ENCODE assay signal across 21 cellular contexts in the genomic region with DNA sequence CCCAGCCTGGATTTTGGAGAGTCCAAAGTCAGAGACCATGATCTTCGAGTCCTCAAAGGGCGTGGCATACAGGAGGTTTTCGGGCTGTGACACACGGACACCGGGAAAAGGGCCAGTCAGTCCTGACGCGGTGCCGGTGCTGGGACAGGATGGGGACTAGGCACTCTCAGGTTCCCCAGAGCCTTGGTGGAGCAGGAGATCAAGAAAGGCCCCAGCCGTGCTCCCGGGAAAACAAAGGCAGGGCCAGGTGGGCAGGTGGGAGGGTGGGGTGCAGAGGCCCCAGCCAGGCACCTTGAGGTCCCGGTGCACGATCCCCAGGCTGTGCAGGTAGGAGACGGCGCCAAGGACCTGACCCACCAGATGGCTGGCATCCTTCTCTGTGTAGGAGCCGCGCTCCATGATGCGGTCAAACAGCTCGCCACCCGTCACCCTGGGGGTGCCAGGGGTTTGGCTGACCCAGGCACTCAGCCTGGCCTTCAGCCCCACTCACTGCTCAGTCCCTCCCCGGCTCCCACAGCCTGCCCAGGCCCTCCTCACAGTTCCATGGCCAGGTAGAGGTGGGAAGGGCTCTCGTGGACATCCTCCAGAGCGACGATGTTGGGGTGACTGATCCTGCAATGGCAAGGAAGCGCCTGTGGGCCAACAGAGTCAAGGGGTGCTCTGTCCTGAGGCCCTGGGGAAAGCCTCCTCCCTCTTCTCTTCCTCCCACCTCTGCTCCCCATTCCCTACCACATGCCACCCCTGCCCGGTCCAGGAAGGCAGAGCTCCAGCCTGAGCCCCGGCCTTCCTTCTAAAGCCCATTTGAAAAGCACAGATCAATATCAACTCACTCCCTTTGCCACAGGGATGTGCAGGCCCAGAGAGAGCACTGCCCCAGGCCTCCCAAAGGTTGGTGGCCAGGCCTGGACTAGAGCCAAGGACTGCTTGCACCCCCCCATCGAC. TPM values are rescaled to one million over a fixed set of nuclear protein-coding genes. Genes with fewer than 3 reads are reported as not detected.
A peak's percentile ranks its signal among the peaks of the same experiment; 100 is the strongest.
DNase-seq lines count a peak whose midpoint lies in the region; ATAC-seq and TF ChIP-seq lines count a peak whose summit lies in the region.
"Had no signal": no experiment of that assay in that cellular context is flagged by ENCODE, and none has a peak within 500 bp of the region (broad histone marks: within the 10 kb centered on the region; RNA-seq: fewer than 3 reads in every experiment).

No MANE protein-coding gene starts in this region.

- 87% methylated on average over 22 of the region's 27 CpGs for WGBS in esophagus muscularis mucosa
- no CpG with 5 or more reads among the region's 27 CpGs for WGBS in neuronal stem cell (ENCODE audit: extremely low coverage in 2 of 2, insufficient read length in 2 of 2, insufficient replicate concordance in 1 of 2), 2 donors
- 86% methylated on average over 17 of the region's 27 CpGs for WGBS in smooth muscle cell (ENCODE audit: low lambda C conversion rate)

- H3K36me3 ChIP-seq in esophagus muscularis mucosa (no peaks in the 10 kb centered on the region), neuronal stem cell (replicated peaks in 1 of 2; ENCODE audit: control insufficient read depth in 2 of 2, insufficient read depth in 2 of 2, low read length in 2 of 2) (no peaks in the 10 kb centered on the region), stomach smooth muscle (ENCODE audit: control insufficient read depth in 2 of 2, insufficient read depth in 2 of 2, low read length in 2 of 2) (no peaks in the 10 kb centered on the region), smooth muscle cell (ENCODE audit: low read depth) (no peaks in the 10 kb centered on the region)

- H3K9me3 Mint-ChIP-seq in activated T-helper 17 cell treated with anti-CD3 and anti-CD28 coated beads, Interleukin-2, amount 50 U/mL, for 72 hours = no peaks in the 10 kb centered on the region
- H3K9me3 Mint-ChIP-seq: IgD-negative memory B cell had no signal

- H3K4me2 ChIP-seq in neuronal stem cell (ENCODE audit: insufficient read depth, low read length, poor library complexity, severe bottlenecking) (no peak overlapping the region), smooth muscle cell (no peak overlapping the region)

- H3K27ac Mint-ChIP-seq in activated T-helper 17 cell treated with anti-CD3 and anti-CD28 coated beads, Interleukin-2, amount 50 U/mL, for 72 hours = no peak overlapping the region
- H3K27ac Mint-ChIP-seq: IgD-negative memory B cell had no signal

- no peak overlapping the region for H3K14ac ChIP-seq in neuronal stem cell (ENCODE audit: low read length)

- peak overlapping the region; percentile 24 for H2BK5ac ChIP-seq in neuronal stem cell (ENCODE audit: low read length)

- peaks cover 0 to 14% (median 2%) of the 10 kb centered on the region in 4 donors for H3K27me3 ChIP-seq in esophagus muscularis mucosa
- H3K27me3 ChIP-seq in neuronal stem cell (ENCODE audit: control insufficient read depth in 3 of 3, insufficient read depth in 3 of 3, low read depth in 1 of 3, low read length in 3 of 3) = peaks cover 0 to 2% (median 0%) of the 10 kb centered on the region in 3 experiments
- H3K27me3 ChIP-seq in stomach smooth muscle (ENCODE audit: control insufficient read depth in 1 of 2, insufficient read depth in 2 of 2, low read length in 2 of 2) = peaks cover 0 to 10% of the 10 kb centered on the region in 2 donors
- H3K27me3 ChIP-seq in smooth muscle cell (ENCODE audit: low read depth) = peaks cover 11% of the 10 kb centered on the region

- H2AFZ ChIP-seq in neuronal stem cell (ENCODE audit: low read length) = no peak overlapping the region
- H2AFZ ChIP-seq in smooth muscle cell (ENCODE audit: low read depth) = no peak overlapping the region

- no peak overlapping the region for H2BK120ac ChIP-seq in neuronal stem cell (ENCODE audit: low read depth, low read length)

- H3K4me1 ChIP-seq in esophagus muscularis mucosa = peaks cover 0 to 29% (median 7%) of the 10 kb centered on the region in 4 donors
- peaks cover 3 to 7% of the 10 kb centered on the region in 2 donors for H3K4me1 ChIP-seq in neuronal stem cell (ENCODE audit: control insufficient read depth in 2 of 2, insufficient read depth in 1 of 2, low read depth in 1 of 2, low read length in 2 of 2)
- H3K4me1 ChIP-seq in stomach smooth muscle (ENCODE audit: control insufficient read depth, insufficient read depth, low read length) = peaks cover 26% of the 10 kb centered on the region
- no peaks in the 10 kb centered on the region for H3K4me1 ChIP-seq in smooth muscle cell (ENCODE audit: low read depth)

- no peak overlapping the region for H4K91ac ChIP-seq in neuronal stem cell (ENCODE audit: low read depth, low read length, poor library complexity)

- TF ChIP-seq EP300 in esophagus muscularis mucosa (IDR thresholded peaks at IDR 0.05) = no peak

- no peak overlapping the region for H3K23ac ChIP-seq in neuronal stem cell (ENCODE audit: low read depth, low read length, poor library complexity)

- H3K27me3 Mint-ChIP-seq in activated T-helper 17 cell treated with anti-CD3 and anti-CD28 coated beads, Interleukin-2, amount 50 U/mL, for 72 hours = peaks cover 10% of the 10 kb centered on the region

- H3K9ac ChIP-seq in neuronal stem cell (ENCODE audit: low read depth, low read length, poor library complexity) (no peak overlapping the region), stomach smooth muscle (ENCODE audit: low read length in 2 of 2) (no peak overlapping the region), smooth muscle cell (ENCODE audit: low read depth) (no peak overlapping the region)

- H3K9me3 ChIP-seq in esophagus muscularis mucosa = no peaks in the 10 kb centered on the region
- no peaks in the 10 kb centered on the region for H3K9me3 ChIP-seq in neuronal stem cell (replicated peaks in 1 of 2; ENCODE audit: control insufficient read depth in 2 of 2, insufficient read depth in 1 of 2, low read depth in 1 of 2, low read length in 2 of 2)
- no peaks in the 10 kb centered on the region for H3K9me3 ChIP-seq in stomach smooth muscle (ENCODE audit: control insufficient read depth in 2 of 2, low read length in 2 of 2)
- no peaks in the 10 kb centered on the region for H3K9me3 ChIP-seq in smooth muscle cell (replicated peaks; ENCODE audit: low read depth)

- H3K27ac ChIP-seq in esophagus muscularis mucosa (replicated peaks in 1 of 4) (peak overlapping the region; percentile 45 to 72 (median 70)), neuronal stem cell (replicated peaks; ENCODE audit: low read length) (no peak overlapping the region), stomach smooth muscle (ENCODE audit: low read length) (peak overlapping the region; percentile 11), smooth muscle cell (ENCODE audit: low read depth) (no peak overlapping the region)

- no peaks in the 10 kb centered on the region for H3F3A ChIP-seq in smooth muscle cell (ENCODE audit: low read depth)

- H3K4me3 Mint-ChIP-seq in activated T-helper 17 cell treated with anti-CD3 and anti-CD28 coated beads, Interleukin-2, amount 50 U/mL, for 72 hours = peak overlapping the region; percentile 20

- no peaks in the 10 kb centered on the region for H3K36me3 Mint-ChIP-seq in activated T-helper 17 cell treated with anti-CD3 and anti-CD28 coated beads, Interleukin-2, amount 50 U/mL, for 72 hours (ENCODE audit: low read depth)
- H3K36me3 Mint-ChIP-seq: CD4-positive, CD25-positive, alpha-beta regulatory T cell; IgD-negative memory B cell had no signal

- intact Hi-C loops in esophagus muscularis mucosa (cut with DNase I) = no loop called here

- H3K18ac ChIP-seq in neuronal stem cell (ENCODE audit: low read length) = peak overlapping the region; percentile 89

- H2BK12ac ChIP-seq in neuronal stem cell (ENCODE audit: low read length) = peak overlapping the region; percentile 90

- TF ChIP-seq POLR2A in esophagus muscularis mucosa (IDR thresholded peaks at IDR 0.05; ENCODE audit: low read depth) = no peak

- H3K4me3 ChIP-seq in esophagus muscularis mucosa (peak overlapping the region in 1 of 4 donors; percentile 50), neuronal stem cell (ENCODE audit: low read length in 2 of 2) (no peak overlapping the region), stomach smooth muscle (ENCODE audit: low read length in 2 of 2) (peak overlapping the region in 1 of 2 donors; percentile 69), smooth muscle cell (no peak overlapping the region)
- H3K4me3 ChIP-seq: GM12878 had no signal

- peak overlapping the region; percentile 70 for H2AK5ac ChIP-seq in neuronal stem cell (ENCODE audit: low read depth, low read length)

- no peak for ATAC-seq in activated T-helper 17 cell treated with anti-CD3 and anti-CD28 coated beads, Interleukin-2, amount 50 U/mL, for 72 hours (replicated peaks)
- no peak for ATAC-seq in HG02571 (IDR thresholded peaks at IDR 0.05; ENCODE audit: unreplicated experiment)
- ATAC-seq in stimulated activated naive CD8-positive, alpha-beta T cell treated with anti-CD3 and anti-CD28 coated beads, Interleukin-15, Interleukin-2, amounts not matched to agents 100 U/mL and 50 U/mL, for 24 hours = no peak
- ATAC-seq: GM12878, Panc1, SK-N-SH treated with all-trans-retinoic acid at 6 μM for 48 hours had no signal

- H3K79me1 ChIP-seq in neuronal stem cell (ENCODE audit: low read depth, low read length) = peaks cover 1% of the 10 kb centered on the region

- TF ChIP-seq CTCF in esophagus muscularis mucosa (IDR thresholded peaks at IDR 0.05) (no peak), smooth muscle cell (IDR thresholded peaks at IDR 0.05; ENCODE audit: borderline replicate concordance, insufficient read depth, poor library complexity, severe bottlenecking) (no peak)

- no peak overlapping the region for H4K8ac ChIP-seq in neuronal stem cell (ENCODE audit: low read depth, low read length)

- H3K4ac ChIP-seq in neuronal stem cell (ENCODE audit: low read length) = no peak overlapping the region

- no peak for DNase-seq in esophagus muscularis mucosa (ENCODE audit: extremely low spot score)
- DNase-seq in neuronal stem cell (ENCODE audit: low spot score) = no peak
- no peak for DNase-seq in smooth muscle cell (lab: John Stamatoyannopoulos, UW; ENCODE audit: unreplicated experiment)
- DNase-seq in stimulated activated naive CD8-positive, alpha-beta T cell treated with anti-CD3 and anti-CD28 coated beads, Interleukin-15, Interleukin-2, amounts not matched to agents 100 U/mL and 50 U/mL, for 24 hours = no peak
- DNase-seq: CD4-positive, CD25-positive, alpha-beta regulatory T cell; DMS79 treated with DMSO at 0.1 percent for 48 hours; Karpas-422; MV-4-11; NCI-H1105 treated with DMSO at 0.1 percent for 48 hours; NCI-H2081 treated with DMSO at 0.1 percent for 48 hours; NCI-H2171 treated with DMSO at 0.1 percent for 48 hours; NCI-H524 treated with DMSO at 0.1 percent for 48 hours; NCI-H82 had no signal

- H2BK15ac ChIP-seq in neuronal stem cell (ENCODE audit: low read length) = no peak overlapping the region

- peaks cover 11% of the 10 kb centered on the region for H3K4me1 Mint-ChIP-seq in activated T-helper 17 cell treated with anti-CD3 and anti-CD28 coated beads, Interleukin-2, amount 50 U/mL, for 72 hours

- no peaks in the 10 kb centered on the region for H3K79me2 ChIP-seq in smooth muscle cell (ENCODE audit: low read depth)

- H4K20me1 ChIP-seq in smooth muscle cell (ENCODE audit: low read depth) = no peaks in the 10 kb centered on the region

RNA-seq across cellular contexts. Expression of gene PNCK, which starts 1.8 kb away (rescaled TPM):
- total RNA-seq in activated T-helper 17 cell treated with anti-CD3 and anti-CD28 coated beads, Interleukin-2, amount 50 U/mL, for 72 hours = 10 to 100 TPM in 1 of 2 donors, 1 to 10 TPM in 1; 1.6 to 16.7 TPM
- total RNA-seq in esophagus muscularis mucosa (10 to 100 TPM; 20.5 to 67.8 (median 26.0) TPM), smooth muscle cell (4.0 and 6.4 TPM in 2 replicates)
- polyA plus RNA-seq in neuronal stem cell (2013, experiment 1 of 2) = 20.3 TPM
- polyA plus RNA-seq in neuronal stem cell (2013, experiment 2 of 2) = 20.9 TPM
- polyA plus RNA-seq in smooth muscle cell = 2.8 and 9.2 TPM in 2 replicates
- total RNA-seq: M059J had no signal
- polyA plus RNA-seq: CD4-positive, CD25-positive, alpha-beta regulatory T cell; IgD-negative memory B cell had no signal

RNA-seq across cellular contexts. Expression of gene SLC6A8, which starts 15.9 kb away (rescaled TPM):
- 10 to 100 TPM in 1 of 2 donors, 1 to 10 TPM in 1; 1.1 to 26.1 TPM for total RNA-seq in activated T-helper 17 cell treated with anti-CD3 and anti-CD28 coated beads, Interleukin-2, amount 50 U/mL, for 72 hours
- total RNA-seq in esophagus muscularis mucosa = 10 to 100 TPM; 41.7 to 62.3 (median 45.6) TPM
- polyA plus RNA-seq in neuronal stem cell (2013, experiment 1 of 2) = 122 TPM
- 123 TPM for polyA plus RNA-seq in neuronal stem cell (2013, experiment 2 of 2)
- total RNA-seq in smooth muscle cell = 42.6 and 45.2 TPM in 2 replicates
- polyA plus RNA-seq in smooth muscle cell = 98.1 and 128 TPM in 2 replicates

RNA-seq across cellular contexts. Expression of gene DUSP9, which starts 24.9 kb away (rescaled TPM):
- under 1 TPM in 1 of 2 donors, not detected in 1; 0.13 TPM for total RNA-seq in activated T-helper 17 cell treated with anti-CD3 and anti-CD28 coated beads, Interleukin-2, amount 50 U/mL, for 72 hours
- not detected for total RNA-seq in esophagus muscularis mucosa
- 1.5 TPM for polyA plus RNA-seq in neuronal stem cell (2013, experiment 1 of 2)
- 1.4 TPM for polyA plus RNA-seq in neuronal stem cell (2013, experiment 2 of 2)
- total RNA-seq in smooth muscle cell = 3.0 and 4.7 TPM in 2 replicates
- 7.2 and 11.3 TPM in 2 replicates for polyA plus RNA-seq in smooth muscle cell
- total RNA-seq: CD4-positive, CD25-positive, alpha-beta regulatory T cell had no signal
- polyA plus RNA-seq: CD4-positive, CD25-positive, alpha-beta regulatory T cell; GM12878; IgD-negative memory B cell had no signal

RNA-seq across cellular contexts. Expression of gene BCAP31, which starts 52.3 kb away (rescaled TPM):
- total RNA-seq in activated T-helper 17 cell treated with anti-CD3 and anti-CD28 coated beads, Interleukin-2, amount 50 U/mL, for 72 hours = 100 to 1,000 TPM; 115 to 170 TPM
- total RNA-seq in esophagus muscularis mucosa = 100 to 1,000 TPM in 2 of 4 donors, 10 to 100 TPM in 2; 76.4 to 129 (median 101) TPM
- 53.3 TPM for polyA plus RNA-seq in neuronal stem cell (2013, experiment 1 of 2)
- polyA plus RNA-seq in neuronal stem cell (2013, experiment 2 of 2) = 53.2 TPM
- 128 and 139 TPM in 2 replicates for total RNA-seq in smooth muscle cell
- polyA plus RNA-seq in smooth muscle cell = 207 and 260 TPM in 2 replicates

RNA-seq across cellular contexts. Expression of gene ABCD1, which starts 52.8 kb away (rescaled TPM):
- total RNA-seq in activated T-helper 17 cell treated with anti-CD3 and anti-CD28 coated beads, Interleukin-2, amount 50 U/mL, for 72 hours = 1 to 10 TPM; 6.7 to 9.4 TPM
- total RNA-seq in esophagus muscularis mucosa = 10 to 100 TPM; 18.4 to 36.2 (median 25.1) TPM
- polyA plus RNA-seq in neuronal stem cell (2013, experiment 1 of 2) = 4.4 TPM
- polyA plus RNA-seq in neuronal stem cell (2013, experiment 2 of 2) = 4.2 TPM
- 6.2 and 7.1 TPM in 2 replicates for total RNA-seq in smooth muscle cell
- 9.4 and 10.9 TPM in 2 replicates for polyA plus RNA-seq in smooth muscle cell

Comparison
In these comparisons a context has a peak if more than half of its experiments do, and no peak if none do; other contexts are left out.
1. H3K27ac ChIP-seq: peak in esophagus muscularis mucosa (4 of 4) and stomach smooth muscle (single experiment); none in neuronal stem cell (single experiment) and smooth muscle cell (single experiment).